ENCODE assay signal across 13 cellular contexts in genomic region chr15:58264068-58264971, GRCh38.
DNase-seq lines count a peak whose midpoint lies in the region; TF ChIP-seq lines count a peak whose summit lies in the region.
"Had no signal": no experiment of that assay in that cellular context is flagged by ENCODE, and none has a peak within 500 bp of the region (broad histone marks: within the 10 kb centered on the region; RNA-seq: fewer than 3 reads in every experiment).

No MANE protein-coding gene starts in this region.

- TF ChIP-seq CTCF in Loucy (conservative IDR thresholded peaks at IDR 0.05; ENCODE audit: low read length) (no peak), endodermal cell (conservative IDR thresholded peaks at IDR 0.05) (no peak), transverse colon (IDR thresholded peaks at IDR 0.05) (no peak)

- H2AFZ ChIP-seq in Loucy (ENCODE audit: low read length) = no peak overlapping the region

- H2BK15ac ChIP-seq in mesendoderm (replicated peaks; ENCODE audit: low read depth) = no peak overlapping the region

- no peaks in the 10 kb centered on the region for H3K9me2 ChIP-seq in Loucy (replicated peaks; ENCODE audit: low read depth, low read length)

- no peaks in the 10 kb centered on the region for H4K20me1 ChIP-seq in Loucy (ENCODE audit: insufficient read depth, low read length, poor library complexity, severe bottlenecking)

- H3K27me3 ChIP-seq in Loucy (ENCODE audit: insufficient read depth, low read length, poor library complexity, severe bottlenecking) = no peaks in the 10 kb centered on the region
- H3K27me3 ChIP-seq in endodermal cell (ENCODE audit: control insufficient read depth, insufficient read depth, low read length, poor library complexity, severe bottlenecking) = no peaks in the 10 kb centered on the region
- H3K27me3 ChIP-seq in mesendoderm (ENCODE audit: insufficient read depth, low read length, poor library complexity) = no peaks in the 10 kb centered on the region
- H3K27me3 ChIP-seq in transverse colon = no peaks in the 10 kb centered on the region

- H3K36me3 ChIP-seq in Loucy (ENCODE audit: insufficient read depth, low read length) (no peaks in the 10 kb centered on the region), endodermal cell (ENCODE audit: control insufficient read depth, insufficient read depth, low read length) (no peaks in the 10 kb centered on the region), mesendoderm (ENCODE audit: control insufficient read depth, insufficient read depth, low read length) (no peaks in the 10 kb centered on the region), transverse colon (no peaks in the 10 kb centered on the region)
- H3K36me3 ChIP-seq: HAP-1 had no signal

- no peaks in the 10 kb centered on the region for H3K27me3 Mint-ChIP-seq in endodermal cell (ENCODE audit: insufficient read depth)

- H3K36me3 Mint-ChIP-seq in endodermal cell (ENCODE audit: low read depth) = no peaks in the 10 kb centered on the region

- H3K18ac ChIP-seq in mesendoderm (ENCODE audit: low read length) = no peak overlapping the region

- H3K4me1 ChIP-seq in Loucy (ENCODE audit: insufficient read depth, low read length, poor library complexity, severe bottlenecking) (peaks cover 22% of the 10 kb centered on the region), endodermal cell (ENCODE audit: control insufficient read depth, insufficient read depth, low read length) (peaks cover 2% of the 10 kb centered on the region), mesendoderm (ENCODE audit: control insufficient read depth, low read depth, low read length) (peaks cover 7% of the 10 kb centered on the region), transverse colon (peaks cover 0 to 5% (median 0%) of the 10 kb centered on the region in 4 donors)
- H3K4me1 ChIP-seq: HAP-1 had no signal

- H2BK5ac ChIP-seq in mesendoderm (ENCODE audit: low read length) = no peak overlapping the region

- peak; percentile 12 for DNase-seq in stimulated activated CD4-positive, alpha-beta T cell treated with anti-CD3 and anti-CD28 coated beads, Interleukin-15, amount 100 ng/mL, for 24 hours
- DNase-seq in stimulated activated CD4-positive, alpha-beta T cell treated with anti-CD3 and anti-CD28 coated beads, Interleukin-1b, Interleukin-23, amount 100 ng/mL, for 48 hours = no peak
- DNase-seq in endodermal cell = no peak
- no peak for DNase-seq in mesendoderm
- no peak for DNase-seq in NCI-H1694 (lab: John Stamatoyannopoulos, UW)
- DNase-seq in transverse colon = no peak
- DNase-seq: DMS53, NCI-H1048, NCI-H146, NCI-H446, SHP77 treated with DMSO at 0.1 percent for 48 hours had no signal

- no peak for TF ChIP-seq POLR2A in transverse colon (IDR thresholded peaks at IDR 0.05)

- H4K5ac ChIP-seq in mesendoderm (ENCODE audit: low read length) = no peak overlapping the region

- H4K8ac ChIP-seq in mesendoderm (ENCODE audit: low read depth, low read length) = no peak overlapping the region

- no peak overlapping the region for H3K23ac ChIP-seq in mesendoderm (ENCODE audit: low read length)

- peaks cover 11% of the 10 kb centered on the region for H3K9me3 Mint-ChIP-seq in endodermal cell

- no peak overlapping the region for H3K56ac ChIP-seq in mesendoderm (ENCODE audit: low read length)

- H2AK5ac ChIP-seq in mesendoderm (ENCODE audit: low read length) = no peak overlapping the region

- no peak overlapping the region for H3K4me3 Mint-ChIP-seq in endodermal cell

- no peaks in the 10 kb centered on the region for H3K79me1 ChIP-seq in mesendoderm (ENCODE audit: low read length)

- no peak overlapping the region for H3K27ac ChIP-seq in endodermal cell (ENCODE audit: low read depth, low read length)
- H3K27ac ChIP-seq in mesendoderm (ENCODE audit: low read depth, low read length) = no peak overlapping the region
- no peak overlapping the region for H3K27ac ChIP-seq in transverse colon

- no peaks in the 10 kb centered on the region for H3K9me3 ChIP-seq in Loucy (ENCODE audit: insufficient read depth, low read depth, low read length)
- H3K9me3 ChIP-seq in endodermal cell (ENCODE audit: control insufficient read depth, low read length) = peaks cover 21% of the 10 kb centered on the region
- H3K9me3 ChIP-seq in transverse colon = no peaks in the 10 kb centered on the region
- H3K9me3 ChIP-seq: HAP-1 had no signal

- H3F3A ChIP-seq in Loucy (ENCODE audit: low read depth) = no peaks in the 10 kb centered on the region

- intact Hi-C loops in transverse colon (cut with DNase I; ENCODE audit: low total_unique reads) = no loop called here

- TF ChIP-seq EP300 in transverse colon (IDR thresholded peaks at IDR 0.05; ENCODE audit: low read depth) = no peak

- H3K4me1 Mint-ChIP-seq in endodermal cell = peaks cover 25% of the 10 kb centered on the region

- in situ Hi-C loops in transverse colon (cut with MboI; ENCODE audit: low pct_ligation_motif_present in 1 of 4, low pct_unique_long_range_greater_than_20kb in 1 of 4, low sequenced_read_pairs in 3 of 4) = loop anchor here in 2 of 4 donors (10.0 to 25.0 kb wide), 2 partner anchors 490 to 498 kb away; partner anchors contain the start of gene MINDY2 (in 1 of the 2)

- H3K9ac ChIP-seq in Loucy (ENCODE audit: low read depth, low read length, poor library complexity, severe bottlenecking) (no peak overlapping the region), endodermal cell (ENCODE audit: extremely low read depth, low read length, poor library complexity, severe bottlenecking) (no peak overlapping the region), mesendoderm (ENCODE audit: low read length) (no peak overlapping the region)

- 76 to 77% methylated on average over 4 of the region's 4 CpGs for WGBS in endodermal cell (ENCODE audit: insufficient coverage in 1 of 2, insufficient read length in 1 of 2), 2 experiments
- 100% methylated on average over 1 of the region's 4 CpGs for WGBS in mesendoderm (ENCODE audit: extremely low coverage, insufficient coverage, low lambda C conversion rate)
- 82 to 83% methylated on average over 3 to 4 of the region's 4 CpGs for WGBS in transverse colon (ENCODE audit: low coverage in 1 of 2), 2 donors

- peak overlapping the region; percentile 67 for H3K27ac Mint-ChIP-seq in endodermal cell

- H3K79me2 ChIP-seq in Loucy (ENCODE audit: insufficient read depth, low read length) (no peaks in the 10 kb centered on the region), mesendoderm (ENCODE audit: control insufficient read depth, insufficient read depth, low read length) (no peaks in the 10 kb centered on the region)

- no peak overlapping the region for H2BK120ac ChIP-seq in mesendoderm (ENCODE audit: low read depth, low read length)

- H3K4me3 ChIP-seq in Loucy (ENCODE audit: low read length, poor library complexity, severe bottlenecking) = peak overlapping the region; percentile 58
- no peak overlapping the region for H3K4me3 ChIP-seq in endodermal cell (ENCODE audit: low read length)
- no peak overlapping the region for H3K4me3 ChIP-seq in mesendoderm (ENCODE audit: low read length)
- H3K4me3 ChIP-seq in transverse colon = no peak overlapping the region
- H3K4me3 ChIP-seq: HAP-1 had no signal

- no peak overlapping the region for H3K4ac ChIP-seq in mesendoderm (ENCODE audit: low read depth, low read length)

- H3K4me2 ChIP-seq in Loucy (ENCODE audit: low read depth, low read length, poor library complexity, severe bottlenecking) = peak overlapping the region; percentile 74
- no peak overlapping the region for H3K4me2 ChIP-seq in mesendoderm (ENCODE audit: low read length)
